Comparison of ENCODE assay signal across 24 cellular contexts in genomic region chr20:40697466-40697987, GRCh38. TPM values are rescaled to one million over a fixed set of nuclear protein-coding genes. Genes with fewer than 3 reads are reported as not detected.
"Had no signal": no experiment of that assay in that cellular context is flagged by ENCODE, and none has a peak within 500 bp of the region (broad histone marks: within the 10 kb centered on the region; RNA-seq: fewer than 3 reads in every experiment).

No MANE protein-coding gene starts in this region.

- ATAC-seq: activated CD4-positive, alpha-beta T cell treated with anti-CD3 and anti-CD28 coated beads for 36 hours; activated CD8-positive, alpha-beta T cell treated with anti-CD3 and anti-CD28 coated beads for 36 hours; activated T-cell treated with anti-CD3 and anti-CD28 coated beads, Interleukin-2, amount 50 U/mL, for 72 hours had no signal

- H3K9me3 ChIP-seq: adrenal gland, SK-N-SH had no signal

- H3K4me3 ChIP-seq: adrenal gland had no signal

- H3K4me2 ChIP-seq: KMS-11, SK-N-SH had no signal

- H3K9ac ChIP-seq: KMS-11, SK-N-SH had no signal

- DNase-seq: activated CD4-positive, alpha-beta T cell treated with anti-CD3 and anti-CD28 coated beads for 36 hours; activated CD4-positive, alpha-beta T cell treated with anti-CD3 and anti-CD28 coated beads, Interleukin-2, amount 50 U/mL, for 1 hour; activated CD8-positive, alpha-beta memory T cell treated with anti-CD3 and anti-CD28 coated beads, Interleukin-2, amount 50 U/mL, for 4 hours; activated CD8-positive, alpha-beta T cell treated with anti-CD3 and anti-CD28 coated beads for 36 hours; activated gamma-delta T cell treated with Interleukin-2 at 50 U/mL for 16 hours; activated naive CD4-positive, alpha-beta T cell treated with anti-CD3 and anti-CD28 coated beads, Interleukin-2, amount 50 U/mL, for 16 hours; activated naive CD8-positive, alpha-beta T cell treated with anti-CD3 and anti-CD28 coated beads, Interleukin-2, amount 10 ng/mL, durations not matched to agents 7 days and 5 days; activated T-cell treated with anti-CD3 and anti-CD28 coated beads, Interleukin-2, amount 50 U/mL, for 72 hours; anterior cingulate cortex; caudate nucleus; IMR-90; NCI-H1092; NCI-H1436; NCI-H1694 treated with DMSO at 0.1 percent for 48 hours; NCI-H2029 treated with DMSO at 0.1 percent for 48 hours; NCI-H510A treated with DMSO at 0.1 percent for 48 hours; NCI-H69; NK-92 treated with Interleukin-12 subunit alpha and Interleukin-12 subunit beta, amount 100 ng/mL, for 24 hours; SK-N-SH; T-helper 1 cell had no signal

- FAIRE-seq: RCC 7860 had no signal

- H3K27ac ChIP-seq: adrenal gland, KMS-11, VCaP had no signal

- H3K36me3 ChIP-seq: adrenal gland had no signal

RNA-seq across cellular contexts. Expression of gene MAFB, which starts 8.5 kb away (rescaled TPM):
- total RNA-seq: activated CD4-positive, alpha-beta T cell treated with anti-CD3 and anti-CD28 coated beads for 36 hours; activated CD8-positive, alpha-beta T cell treated with anti-CD3 and anti-CD28 coated beads for 36 hours; IMR-90 had no signal
